30 cellular contexts compared by ENCODE assay signal in the genomic region with DNA sequence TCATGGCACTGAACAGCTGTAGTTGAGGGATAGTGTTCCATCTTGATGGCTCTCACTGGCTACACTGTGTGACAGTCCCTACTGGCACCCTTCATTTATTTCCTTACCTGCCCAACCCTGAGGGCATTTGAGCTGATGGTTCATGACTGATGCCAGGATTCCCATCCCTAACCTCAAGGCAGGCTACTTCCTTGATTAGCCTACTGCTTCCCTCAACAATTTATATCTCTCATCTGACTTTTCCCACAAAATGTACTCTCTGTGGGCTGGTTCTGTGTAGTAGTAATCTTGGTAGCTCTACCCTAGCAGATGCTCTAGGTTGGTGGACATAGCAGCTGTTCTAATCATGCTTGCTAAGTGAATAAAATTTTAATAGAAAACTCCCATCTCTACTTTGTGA.
A peak's percentile ranks its signal among the peaks of the same experiment; 100 is the strongest.
DNase-seq lines count a peak whose midpoint lies in the region; ATAC-seq, FAIRE-seq and TF ChIP-seq lines count a peak whose summit lies in the region.
"Had no signal": no experiment of that assay in that cellular context is flagged by ENCODE, and none has a peak within 500 bp of the region (broad histone marks: within the 10 kb centered on the region; RNA-seq: fewer than 3 reads in every experiment).

No MANE protein-coding gene starts in this region.

- H3K36me3 ChIP-seq in H1 (ENCODE audit: control insufficient read depth in 2 of 4, insufficient read depth in 4 of 4, low read length in 3 of 4): no peaks in the 10 kb centered on the region
- no peaks in the 10 kb centered on the region for H3K36me3 ChIP-seq in mesenchymal stem cell (ENCODE audit: control insufficient read depth in 1 of 2, insufficient read depth in 2 of 2, low read depth in 1 of 2, low read length in 2 of 2)
- H3K36me3 ChIP-seq in smooth muscle cell (ENCODE audit: low read depth): no peaks in the 10 kb centered on the region
- no peaks in the 10 kb centered on the region for H3K36me3 ChIP-seq in endodermal cell (ENCODE audit: control insufficient read depth, insufficient read depth, low read length)
- H3K36me3 ChIP-seq: Peyer's patch, SJCRH30, upper lobe of left lung had no signal

- no peak overlapping the region for H2AFZ ChIP-seq in H1 (ENCODE audit: low read length)
- H2AFZ ChIP-seq in mesenchymal stem cell (ENCODE audit: low read depth, low read length): no peak overlapping the region
- H2AFZ ChIP-seq in smooth muscle cell (ENCODE audit: low read depth): no peak overlapping the region

- POLR2A ChIA-PET in H1 (lab: Charles Lee; ENCODE audit: partially characterized antibody): no interaction called here

- H4K91ac ChIP-seq in H1 (replicated peaks; ENCODE audit: insufficient read length, low read length): no peak overlapping the region
- no peak overlapping the region for H4K91ac ChIP-seq in mesenchymal stem cell (ENCODE audit: low read length)

- H4K8ac ChIP-seq in H1 (ENCODE audit: extremely low read depth, insufficient read depth, low read length): no peak overlapping the region
- no peak overlapping the region for H4K8ac ChIP-seq in mesenchymal stem cell (ENCODE audit: low read length)

- H4K5ac ChIP-seq in H1 (ENCODE audit: insufficient read length, low read depth, low read length): no peak overlapping the region

- H3K27ac Mint-ChIP-seq in endothelial cell (ENCODE audit: unreplicated experiment) (no peak overlapping the region), endodermal cell (no peak overlapping the region)
- H3K27ac Mint-ChIP-seq: activated naive CD8-positive, alpha-beta T cell treated with anti-CD3 and anti-CD28 coated beads, Interleukin-2, amount 50 U/mL, for 24 hours; CD8-positive, alpha-beta T cell; effector memory CD8-positive, alpha-beta T cell; memory B cell; naive thymus-derived CD4-positive, alpha-beta T cell had no signal

- no peaks in the 10 kb centered on the region for H3K23me2 ChIP-seq in H1 (ENCODE audit: low read depth, low read length)

- H3K9ac ChIP-seq in H1 (replicated peaks in 1 of 4; ENCODE audit: extremely low read depth in 1 of 4, low read depth in 3 of 4, low read length in 3 of 4) (no peak overlapping the region), mesenchymal stem cell (ENCODE audit: low read length) (no peak overlapping the region), smooth muscle cell (ENCODE audit: low read depth) (no peak overlapping the region), endodermal cell (ENCODE audit: extremely low read depth, low read length, poor library complexity, severe bottlenecking) (no peak overlapping the region)

- ATAC-seq in GM21619 (IDR thresholded peaks at IDR 0.05; ENCODE audit: unreplicated experiment): no peak
- ATAC-seq: activated naive CD8-positive, alpha-beta T cell treated with anti-CD3 and anti-CD28 coated beads, Interleukin-2, amount 50 U/mL, for 24 hours; CD8-positive, alpha-beta T cell; effector memory CD8-positive, alpha-beta T cell; naive thymus-derived CD4-positive, alpha-beta T cell had no signal

- DNase-seq in NCI-H69 (lab: John Stamatoyannopoulos, UW) (peak; percentile 68), H1 (ENCODE audit: low read depth in 1 of 2, low spot score in 2 of 2) (no peak), mesenchymal stem cell (no peak), smooth muscle cell (lab: John Stamatoyannopoulos, UW; ENCODE audit: unreplicated experiment) (no peak), endothelial cell (ENCODE audit: low spot score) (no peak), endodermal cell (no peak), NCI-H187 (lab: John Stamatoyannopoulos, UW) (no peak)
- DNase-seq: activated CD8-positive, alpha-beta memory T cell treated with anti-CD3 and anti-CD28 coated beads for 24 hours; activated gamma-delta T cell; activated naive CD8-positive, alpha-beta T cell treated with anti-CD3 and anti-CD28 coated beads, Interleukin-2, amount 50 U/mL, for 24 hours; activated T-cell treated with anti-CD3 and anti-CD28 coated beads, Interleukin-2, amount 50 U/mL, for 1 hour; AML-193; CD8-positive, alpha-beta T cell; DMS153; effector memory CD8-positive, alpha-beta T cell; naive thymus-derived CD4-positive, alpha-beta T cell; NCI-H1105; NCI-H2081 treated with DMSO at 0.1 percent for 48 hours; NCI-H510A treated with DMSO at 0.1 percent for 48 hours; NK-92 treated with Interleukin-12 subunit alpha and Interleukin-12 subunit beta, amount 100 ng/mL, for 24 hours; occipital lobe; Peyer's patch; SJCRH30; stimulated activated CD4-positive, alpha-beta T cell treated with anti-CD3 and anti-CD28 coated beads, Interleukin-4, amount 100 ng/mL, for 1 hour; stimulated activated naive CD4-positive, alpha-beta T cell treated with Interleukin-2 at 50 U/mL for 16 hours; upper lobe of left lung had no signal

- H3K9me3 ChIP-seq in H1 (ENCODE audit: insufficient read depth in 2 of 2, low read depth in 1 of 2, low read length in 1 of 2) (no peaks in the 10 kb centered on the region), mesenchymal stem cell (ENCODE audit: control insufficient read depth, low read length) (no peaks in the 10 kb centered on the region), smooth muscle cell (replicated peaks; ENCODE audit: low read depth) (no peaks in the 10 kb centered on the region), endodermal cell (ENCODE audit: control insufficient read depth, low read length) (no peaks in the 10 kb centered on the region)
- H3K9me3 ChIP-seq: Peyer's patch, SJCRH30, upper lobe of left lung had no signal

- H3K23ac ChIP-seq in H1 (ENCODE audit: insufficient read length): no peak overlapping the region
- no peak overlapping the region for H3K23ac ChIP-seq in mesenchymal stem cell (ENCODE audit: low read length in 2 of 2)

- H3K27me3 Mint-ChIP-seq in endothelial cell (ENCODE audit: unreplicated experiment) (no peaks in the 10 kb centered on the region), endodermal cell (ENCODE audit: insufficient read depth) (no peaks in the 10 kb centered on the region)
- H3K27me3 Mint-ChIP-seq: activated naive CD8-positive, alpha-beta T cell treated with anti-CD3 and anti-CD28 coated beads, Interleukin-2, amount 50 U/mL, for 24 hours; effector memory CD8-positive, alpha-beta T cell; memory B cell had no signal

- no peaks in the 10 kb centered on the region for H3K9me3 Mint-ChIP-seq in endothelial cell (ENCODE audit: unreplicated experiment)
- no peaks in the 10 kb centered on the region for H3K9me3 Mint-ChIP-seq in endodermal cell
- H3K9me3 Mint-ChIP-seq: activated naive CD8-positive, alpha-beta T cell treated with anti-CD3 and anti-CD28 coated beads, Interleukin-2, amount 50 U/mL, for 24 hours; CD8-positive, alpha-beta T cell; memory B cell had no signal

- TF ChIP-seq CTCF in H1 (IDR thresholded peaks at IDR 0.05; ENCODE audit: control extremely low read depth in 1 of 3, insufficient read depth in 1 of 3, low read depth in 1 of 3, low read length in 3 of 3): no peak
- TF ChIP-seq CTCF in smooth muscle cell (IDR thresholded peaks at IDR 0.05; ENCODE audit: borderline replicate concordance, insufficient read depth, poor library complexity, severe bottlenecking): no peak
- no peak for TF ChIP-seq CTCF in endothelial cell (IDR thresholded peaks at IDR 0.05; ENCODE audit: unreplicated experiment)
- no peak for TF ChIP-seq CTCF in endodermal cell (conservative IDR thresholded peaks at IDR 0.05)

- H2BK15ac ChIP-seq in H1 (ENCODE audit: low read length): no peak overlapping the region
- no peak overlapping the region for H2BK15ac ChIP-seq in mesenchymal stem cell (ENCODE audit: low read depth, poor library complexity, severe bottlenecking)

- H2AK5ac ChIP-seq in H1 (ENCODE audit: low read depth, low read length): no peak overlapping the region
- H2AK5ac ChIP-seq in mesenchymal stem cell (ENCODE audit: low read length, severe bottlenecking): peak overlapping the region; percentile 84

- H3K4me1 ChIP-seq in H1 (replicated peaks in 1 of 4; ENCODE audit: control insufficient read depth in 3 of 4, insufficient read depth in 4 of 4, low read length in 3 of 4) (peaks cover 0 to 6% (median 1%) of the 10 kb centered on the region in 4 experiments; a peak in 3 of 7 replicates), mesenchymal stem cell (ENCODE audit: control insufficient read depth, insufficient read depth, low read depth, low read length) (peaks cover 8% of the 10 kb centered on the region), smooth muscle cell (ENCODE audit: low read depth) (peaks cover 11% of the 10 kb centered on the region), endodermal cell (ENCODE audit: control insufficient read depth, insufficient read depth, low read length) (no peaks in the 10 kb centered on the region)

- H3K4me3 Mint-ChIP-seq in endothelial cell (ENCODE audit: unreplicated experiment): no peak overlapping the region
- H3K4me3 Mint-ChIP-seq in endodermal cell: no peak overlapping the region
- H3K4me3 Mint-ChIP-seq: activated naive CD8-positive, alpha-beta T cell treated with anti-CD3 and anti-CD28 coated beads, Interleukin-2, amount 50 U/mL, for 24 hours; CD8-positive, alpha-beta T cell; effector memory CD8-positive, alpha-beta T cell; memory B cell; naive thymus-derived CD4-positive, alpha-beta T cell had no signal

- H3K14ac ChIP-seq in H1 (ENCODE audit: insufficient read length) (no peak overlapping the region), mesenchymal stem cell (ENCODE audit: low read length in 2 of 2) (no peak overlapping the region)

- no peak overlapping the region for H2BK5ac ChIP-seq in H1 (ENCODE audit: low read depth, low read length)
- no peak overlapping the region for H2BK5ac ChIP-seq in mesenchymal stem cell (ENCODE audit: low read depth, low read length, poor library complexity, severe bottlenecking)

- no peak overlapping the region; the same call in 1 of the 2 replicates for H2BK20ac ChIP-seq in H1 (ENCODE audit: low read length)

- H3K4ac ChIP-seq in H1 (replicated peaks; ENCODE audit: insufficient read length, low read depth, low read length): no peak overlapping the region
- no peak overlapping the region for H3K4ac ChIP-seq in mesenchymal stem cell (ENCODE audit: low read depth in 1 of 2, low read length in 2 of 2)

- no peak overlapping the region for H3K18ac ChIP-seq in H1 (ENCODE audit: extremely low read depth, low read length)
- no peak overlapping the region for H3K18ac ChIP-seq in mesenchymal stem cell (ENCODE audit: low read depth in 1 of 2, low read length in 2 of 2)

- TF ChIP-seq RAD21 in H1 (IDR thresholded peaks at IDR 0.05 in 1 of 2, conservative IDR thresholded peaks at IDR 0.05 in 1 of 2; ENCODE audit: low read depth in 2 of 2, low read length in 2 of 2): no peak

- H3K79me2 ChIP-seq in H1 (ENCODE audit: control insufficient read depth in 1 of 2, insufficient read depth in 2 of 2, low read length in 2 of 2) (no peaks in the 10 kb centered on the region), smooth muscle cell (ENCODE audit: low read depth) (no peaks in the 10 kb centered on the region)

- no peaks in the 10 kb centered on the region for H3F3A ChIP-seq in smooth muscle cell (ENCODE audit: low read depth)

- H3K79me1 ChIP-seq in H1 (ENCODE audit: low read depth, low read length): no peaks in the 10 kb centered on the region
- no peaks in the 10 kb centered on the region for H3K79me1 ChIP-seq in mesenchymal stem cell (replicated peaks; ENCODE audit: low read length, poor library complexity, severe bottlenecking)

- H3K4me2 ChIP-seq in H1 (ENCODE audit: insufficient read depth in 1 of 2, low read depth in 2 of 2, low read length in 2 of 2) (no peak overlapping the region), mesenchymal stem cell (ENCODE audit: low read length, poor library complexity, severe bottlenecking) (no peak overlapping the region), smooth muscle cell (peak overlapping the region; percentile 40)

- H3K4me1 Mint-ChIP-seq in endothelial cell (ENCODE audit: unreplicated experiment) (no peaks in the 10 kb centered on the region), endodermal cell (no peaks in the 10 kb centered on the region)
- H3K4me1 Mint-ChIP-seq: activated naive CD8-positive, alpha-beta T cell treated with anti-CD3 and anti-CD28 coated beads, Interleukin-2, amount 50 U/mL, for 24 hours; memory B cell; naive thymus-derived CD4-positive, alpha-beta T cell had no signal

- no peaks in the 10 kb centered on the region for H3K36me3 Mint-ChIP-seq in endothelial cell (ENCODE audit: low read depth, unreplicated experiment)
- no peaks in the 10 kb centered on the region for H3K36me3 Mint-ChIP-seq in endodermal cell (ENCODE audit: low read depth)
- H3K36me3 Mint-ChIP-seq: CD8-positive, alpha-beta T cell; memory B cell; naive thymus-derived CD4-positive, alpha-beta T cell had no signal

- H3K27me3 ChIP-seq in H1 (replicated peaks in 1 of 4; ENCODE audit: control insufficient read depth in 3 of 4, extremely low read depth in 1 of 4, insufficient read depth in 3 of 4, low read length in 3 of 4) (no peaks in the 10 kb centered on the region), mesenchymal stem cell (ENCODE audit: control insufficient read depth in 1 of 2, insufficient read depth in 1 of 2, low read length in 2 of 2) (no peaks in the 10 kb centered on the region), smooth muscle cell (ENCODE audit: low read depth) (no peaks in the 10 kb centered on the region), endodermal cell (ENCODE audit: control insufficient read depth, insufficient read depth, low read length, poor library complexity, severe bottlenecking) (no peaks in the 10 kb centered on the region)
- H3K27me3 ChIP-seq: Peyer's patch, SJCRH30, upper lobe of left lung had no signal

- H3K27ac ChIP-seq in H1 (ENCODE audit: low read depth, low read length): no peak overlapping the region
- H3K27ac ChIP-seq in mesenchymal stem cell (ENCODE audit: low read length, poor library complexity, severe bottlenecking): no peak overlapping the region
- H3K27ac ChIP-seq in smooth muscle cell (ENCODE audit: low read depth): peak overlapping the region; percentile 69
- no peak overlapping the region for H3K27ac ChIP-seq in endodermal cell (ENCODE audit: low read depth, low read length)
- H3K27ac ChIP-seq: SJCRH30, upper lobe of left lung had no signal

- H3K56ac ChIP-seq in H1 (replicated peaks; ENCODE audit: insufficient read length, low read depth, low read length): no peak overlapping the region

- no peak for TF ChIP-seq POLR2A in H1 (IDR thresholded peaks at IDR 0.05; ENCODE audit: control extremely low read depth in 1 of 2, low read depth in 2 of 2, low read length in 2 of 2)

- H3K4me3 ChIP-seq in H1 (ENCODE audit: extremely low read depth in 1 of 4, insufficient read depth in 2 of 4, low read depth in 3 of 4, low read length in 4 of 4) (no peak overlapping the region), mesenchymal stem cell (ENCODE audit: insufficient read depth in 1 of 2, low read depth in 1 of 2, low read length in 2 of 2) (no peak overlapping the region), smooth muscle cell (no peak overlapping the region), endodermal cell (ENCODE audit: low read length) (no peak overlapping the region)
- H3K4me3 ChIP-seq: Peyer's patch, SJCRH30, upper lobe of left lung had no signal

- H2BK12ac ChIP-seq in H1 (ENCODE audit: low read depth, low read length) (0 out of 2 replicates have a peak overlapping the region, but pooled peaks have one; percentile 28), mesenchymal stem cell (ENCODE audit: low read length in 2 of 2) (no peak overlapping the region)

- H2BK120ac ChIP-seq in H1 (replicated peaks; ENCODE audit: low read depth, low read length): no peak overlapping the region
- no peak overlapping the region for H2BK120ac ChIP-seq in mesenchymal stem cell (ENCODE audit: low read depth, low read length)

- FAIRE-seq in H1 (lab: Jason Lieb, UNC): no peak
- FAIRE-seq: A204.1, GM19239 had no signal

- CTCF ChIA-PET in H1 (lab: Charles Lee; ENCODE audit: partially characterized antibody): interaction anchor here (0.6 to 1.8 kb wide), 3 partner anchors 91 to 190 kb away, joined by 3 to 4 read pairs (median 3); no protein-coding TSS in a partner anchor

- H4K20me1 ChIP-seq in H1 (replicated peaks in 1 of 2; ENCODE audit: control insufficient read depth in 1 of 2, insufficient read depth in 2 of 2, low read length in 2 of 2) (no peaks in the 10 kb centered on the region), smooth muscle cell (ENCODE audit: low read depth) (no peaks in the 10 kb centered on the region)

- TF ChIP-seq EP300 in H1 (IDR thresholded peaks at IDR 0.05; ENCODE audit: borderline replicate concordance in 1 of 2, low read depth in 2 of 2, low read length in 2 of 2): no peak
